Comparison of ENCODE assay signal across 37 cellular contexts in the genomic region with DNA sequence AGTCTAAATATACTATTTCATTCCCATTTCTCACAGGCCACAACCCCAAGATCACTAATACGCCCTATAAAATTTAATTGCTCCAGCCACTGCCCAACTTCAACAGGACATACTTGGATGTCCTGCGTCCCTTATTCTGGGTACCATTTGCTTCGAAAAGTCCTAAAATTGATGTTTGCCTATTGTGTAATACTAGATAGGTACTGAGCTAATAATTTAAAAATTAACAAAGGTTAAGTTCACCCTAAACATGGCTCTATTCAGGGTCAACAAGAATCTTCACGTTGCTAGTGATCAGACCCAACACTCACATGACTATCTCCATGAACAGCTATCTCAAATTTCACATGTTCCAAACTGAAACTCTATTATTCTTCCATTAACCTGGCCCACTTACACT.
DNase-seq lines count a peak whose midpoint lies in the region; ATAC-seq, FAIRE-seq and TF ChIP-seq lines count a peak whose summit lies in the region.
"Had no signal": no experiment of that assay in that cellular context is flagged by ENCODE, and none has a peak within 500 bp of the region (broad histone marks: within the 10 kb centered on the region; RNA-seq: fewer than 3 reads in every experiment).

No MANE protein-coding gene starts in this region.

- H3K4me3 Mint-ChIP-seq in endothelial cell (ENCODE audit: unreplicated experiment), result no peak overlapping the region
- H3K4me3 Mint-ChIP-seq: B cell; CD14-positive monocyte; CD4-positive, alpha-beta memory T cell; CD4-positive, alpha-beta T cell; CD4-positive, CD25-positive, alpha-beta regulatory T cell; CD8-positive, alpha-beta memory T cell; CD8-positive, alpha-beta T cell had no signal

- in situ Hi-C loops in IMR-90 (cut with MboI; ENCODE audit: low sequenced_read_pairs) (no loop called here), HepG2 (cut with HindIII; ENCODE audit: extremely low pct_ligation_motif_present, low pct_unique_long_range_greater_than_20kb) (no loop called here)

- H3K9me1 ChIP-seq in IMR-90 (ENCODE audit: insufficient read depth, low read length), result no peaks in the 10 kb centered on the region

- no peak overlapping the region for H3K4ac ChIP-seq in IMR-90 (ENCODE audit: low read depth, low read length)

- H2BK5ac ChIP-seq in IMR-90 (ENCODE audit: low read depth, low read length, poor library complexity, severe bottlenecking), result no peak overlapping the region

- H4K8ac ChIP-seq in IMR-90 (ENCODE audit: low read depth in 2 of 2, low read length in 2 of 2), result no peak overlapping the region

- dilution Hi-C loops in IMR-90 (cut with HindIII; ENCODE audit: low sequenced_read_pairs, unreplicated experiment), result no loop called here

- H3K4me1 Mint-ChIP-seq in endothelial cell (ENCODE audit: unreplicated experiment), result peaks cover 13% of the 10 kb centered on the region
- H3K4me1 Mint-ChIP-seq: B cell; CD14-positive monocyte; CD4-positive, alpha-beta memory T cell; CD4-positive, CD25-positive, alpha-beta regulatory T cell; CD8-positive, alpha-beta memory T cell had no signal

- H3K79me1 ChIP-seq in IMR-90 (ENCODE audit: low read depth in 1 of 2, low read length in 2 of 2), result no peaks in the 10 kb centered on the region

- H2BK15ac ChIP-seq in IMR-90 (ENCODE audit: low read depth, low read length), result no peak overlapping the region

- H3K18ac ChIP-seq in IMR-90 (ENCODE audit: low read depth, low read length), result no peak overlapping the region

- no peaks in the 10 kb centered on the region for H3K9me3 Mint-ChIP-seq in endothelial cell (ENCODE audit: unreplicated experiment)
- H3K9me3 Mint-ChIP-seq: CD4-positive, alpha-beta T cell; CD4-positive, CD25-positive, alpha-beta regulatory T cell; CD8-positive, alpha-beta memory T cell; CD8-positive, alpha-beta T cell had no signal

- no peak for TF ChIP-seq CTCF in IMR-90 (conservative IDR thresholded peaks at IDR 0.05; ENCODE audit: low read depth, low read length)
- TF ChIP-seq CTCF in HepG2 (CRISPR knock-in tag; IDR thresholded peaks at IDR 0.05), result no peak
- TF ChIP-seq CTCF in right lobe of liver (IDR thresholded peaks at IDR 0.05), result no peak
- no peak for TF ChIP-seq CTCF in endothelial cell (IDR thresholded peaks at IDR 0.05; ENCODE audit: unreplicated experiment)

- H2BK20ac ChIP-seq in IMR-90 (ENCODE audit: low read depth, low read length), result no peak overlapping the region

- H2AFZ ChIP-seq in IMR-90 (replicated peaks; ENCODE audit: low read length, poor library complexity) (no peak overlapping the region), HepG2 (ENCODE audit: low read length) (no peak overlapping the region)

- H3K4me3 ChIP-seq in IMR-90 (ENCODE audit: insufficient read depth, low read depth, low read length), result no peak overlapping the region
- H3K4me3 ChIP-seq in HepG2 (replicated peaks in 1 of 3; ENCODE audit: insufficient read depth in 1 of 3, low read depth in 2 of 3, low read length in 3 of 3), result no peak overlapping the region
- no peak overlapping the region for H3K4me3 ChIP-seq in right lobe of liver
- H3K4me3 ChIP-seq: A549; BLaER1; BLaER1 treated with 17β-estradiol and CSF1 and Interleukin-3, amounts not matched to agents 10 nM and 100 nM had no signal

- H3K27ac ChIP-seq in IMR-90 (ENCODE audit: insufficient read depth, low read length) (no peak overlapping the region), HepG2 (ENCODE audit: extremely low read length, insufficient read depth, low read length) (no peak overlapping the region), right lobe of liver (no peak overlapping the region)
- H3K27ac ChIP-seq: 22Rv1; A549; BLaER1; BLaER1 treated with 17β-estradiol and CSF1 and Interleukin-3, amounts not matched to agents 10 nM and 100 nM; C4-2B had no signal

- no peak for TF ChIP-seq EP300 in HepG2 (IDR thresholded peaks at IDR 0.05; ENCODE audit: low read depth in 2 of 2, low read length in 2 of 2)
- no peak for TF ChIP-seq EP300 in HepG2 (CRISPR knock-in tag; IDR thresholded peaks at IDR 0.05; ENCODE audit: borderline replicate concordance)

- CTCF ChIA-PET in IMR-90 (lab: Yijun Ruan, JAX), result no interaction called here
- CTCF ChIA-PET in HepG2 (lab: Yijun Ruan, JAX; ENCODE audit: low intra/inter-chr PET ratio, low total read pairs), result no interaction called here

- no peak for DNase-seq in IMR-90
- DNase-seq in left lobe of liver (ENCODE audit: low spot score), result no peak
- no peak for DNase-seq in HepG2 (ENCODE audit: low spot score)
- DNase-seq in right lobe of liver, result no peak
- no peak for DNase-seq in SW 1271 (lab: John Stamatoyannopoulos, UW)
- DNase-seq in endothelial cell (ENCODE audit: low spot score), result no peak
- DNase-seq in NCI-H1417 treated with DMSO at 0.1 percent for 48 hours (lab: John Stamatoyannopoulos, UW), result no peak
- DNase-seq in NCI-H187 treated with DMSO at 0.1 percent for 48 hours (lab: John Stamatoyannopoulos, UW), result no peak
- DNase-seq: 8988T; ACHN; AML-193; BE2C; C1 segment of cervical spinal cord; Caco-2; Calu3; CD4-positive, alpha-beta memory T cell; CD4-positive, alpha-beta T cell; CD4-positive, CD25-positive, alpha-beta regulatory T cell; CD8-positive, alpha-beta memory T cell; CD8-positive, alpha-beta T cell; COR-L47; DMS 273 treated with DMSO at 0.1 percent for 48 hours; DMS153; DMS53; DMS79; DMS79 treated with DMSO at 0.1 percent for 48 hours; DND-41; EL had no signal

- no peak overlapping the region for H3K23ac ChIP-seq in IMR-90 (ENCODE audit: low read depth, low read length)

- H3K4me2 ChIP-seq in IMR-90 (ENCODE audit: low read depth, low read length), result no peak overlapping the region
- H3K4me2 ChIP-seq in HepG2 (ENCODE audit: low read depth, low read length), result no peak overlapping the region
- H3K4me2 ChIP-seq: A549; BLaER1; BLaER1 treated with 17β-estradiol and CSF1 and Interleukin-3, amounts not matched to agents 10 nM and 100 nM had no signal

- no peak for ATAC-seq in IMR-90 (ENCODE audit: low read depth)
- ATAC-seq in left lobe of liver, result peak; percentile 10
- no peak for ATAC-seq in HepG2
- ATAC-seq in right lobe of liver, result peak in 3 of 4 donors; percentile 16 to 52 (median 28)
- ATAC-seq: A549; CD8-positive, alpha-beta T cell had no signal

- H3K4me1 ChIP-seq in IMR-90 (ENCODE audit: control insufficient read depth, insufficient read depth, low read length), result peaks cover 3% of the 10 kb centered on the region; the same call in 1 of the 2 replicates
- H3K4me1 ChIP-seq in HepG2 (ENCODE audit: insufficient read depth, low read length), result no peaks in the 10 kb centered on the region
- no peaks in the 10 kb centered on the region for H3K4me1 ChIP-seq in right lobe of liver
- H3K4me1 ChIP-seq: A549, BE2C, BLaER1, Caco-2 had no signal

- BruUV-seq in IMR-90 (replicated peaks; lab: Mats Ljungman, UMichigan) (no TSS peak), HepG2 (replicated peaks; lab: Mats Ljungman, UMichigan) (no TSS peak)

- H2AK5ac ChIP-seq in IMR-90 (ENCODE audit: low read depth, low read length), result no peak overlapping the region

- H2AK9ac ChIP-seq in IMR-90 (replicated peaks; ENCODE audit: low read depth, low read length, poor library complexity), result no peak overlapping the region

- 63% methylated on average over 1 of the region's 4 CpGs; no CpG with 5 or more reads in 1 of the 2 experiments for WGBS in IMR-90 (ENCODE audit: extremely low coverage in 2 of 2, insufficient read length in 1 of 2), 2 experiments
- WGBS in HepG2 (ENCODE audit: low lambda C conversion rate), result 10% methylated on average over 4 of the region's 4 CpGs
- 41% methylated on average over 4 of the region's 4 CpGs for WGBS in right lobe of liver (ENCODE audit: insufficient coverage, low coverage, low lambda C conversion rate, missing lambda C conversion rate)

- TF ChIP-seq RAD21 in IMR-90 (IDR thresholded peaks at IDR 0.05; ENCODE audit: low read length), result no peak
- no peak for TF ChIP-seq RAD21 in HepG2 (CRISPR knock-in tag; IDR thresholded peaks at IDR 0.05)

- no peak for TF ChIP-seq POLR2A in IMR-90 (IDR thresholded peaks at IDR 0.05; ENCODE audit: low read depth, low read length)
- TF ChIP-seq POLR2A in HepG2 (IDR thresholded peaks at IDR 0.05; ENCODE audit: insufficient read depth in 1 of 2, low read depth in 2 of 2, low read length in 2 of 2), result no peak
- no peak for TF ChIP-seq POLR2A in right lobe of liver (IDR thresholded peaks at IDR 0.05)

- H3K9ac ChIP-seq in IMR-90 (ENCODE audit: low read depth, low read length), result no peak overlapping the region
- no peak overlapping the region for H3K9ac ChIP-seq in HepG2 (ENCODE audit: insufficient read depth, low read depth, low read length)
- H3K9ac ChIP-seq: BLaER1; BLaER1 treated with 17β-estradiol and CSF1 and Interleukin-3, amounts not matched to agents 10 nM and 100 nM had no signal

- H3K56ac ChIP-seq in IMR-90 (ENCODE audit: extremely low read depth, insufficient read depth, low read length), result no peak overlapping the region

- H4K20me1 ChIP-seq in IMR-90 (ENCODE audit: insufficient read depth, low read length) (no peaks in the 10 kb centered on the region), HepG2 (ENCODE audit: insufficient read depth, low read length) (no peaks in the 10 kb centered on the region)
- H4K20me1 ChIP-seq: BLaER1; BLaER1 treated with 17β-estradiol and CSF1 and Interleukin-3, amounts not matched to agents 10 nM and 100 nM had no signal

- no peaks in the 10 kb centered on the region for H3K36me3 ChIP-seq in IMR-90 (ENCODE audit: control insufficient read depth, insufficient read depth, low read length)
- H3K36me3 ChIP-seq in HepG2 (replicated peaks in 1 of 2; ENCODE audit: control insufficient read depth in 1 of 2, insufficient read depth in 2 of 2, low read length in 2 of 2), result no peaks in the 10 kb centered on the region
- H3K36me3 ChIP-seq in right lobe of liver, result no peaks in the 10 kb centered on the region
- H3K36me3 ChIP-seq: BE2C; BLaER1; BLaER1 treated with 17β-estradiol and CSF1 and Interleukin-3, amounts not matched to agents 10 nM and 100 nM had no signal

- intact Hi-C loops in IMR-90 (cut with micrococcal nuclease) (loop anchor here (10.0 kb wide), 1 partner anchor 159 kb away; no protein-coding TSS in a partner anchor), HepG2 (cut with micrococcal nuclease; ENCODE audit: unreplicated experiment) (no loop called here), right lobe of liver (cut with DNase I) (no loop called here)

- H3K14ac ChIP-seq in IMR-90 (replicated peaks; ENCODE audit: low read depth, low read length), result no peak overlapping the region

- H4K5ac ChIP-seq in IMR-90 (ENCODE audit: low read depth, low read length), result no peak overlapping the region

- H3K27me3 ChIP-seq in IMR-90 (ENCODE audit: control insufficient read depth, insufficient read depth, low read length) (no peaks in the 10 kb centered on the region), HepG2 (ENCODE audit: control insufficient read depth in 1 of 2, insufficient read depth in 2 of 2, low read length in 2 of 2) (no peaks in the 10 kb centered on the region), right lobe of liver (no peaks in the 10 kb centered on the region)
- H3K27me3 ChIP-seq: BE2C; BLaER1; BLaER1 treated with 17β-estradiol and CSF1 and Interleukin-3, amounts not matched to agents 10 nM and 100 nM had no signal

- H2BK120ac ChIP-seq in IMR-90 (ENCODE audit: low read depth, low read length), result no peak overlapping the region

- H4K91ac ChIP-seq in IMR-90 (ENCODE audit: insufficient read depth, low read depth, low read length), result no peak overlapping the region

- no peaks in the 10 kb centered on the region for H3K27me3 Mint-ChIP-seq in endothelial cell (ENCODE audit: unreplicated experiment)
- H3K27me3 Mint-ChIP-seq: B cell; CD4-positive, alpha-beta memory T cell; CD4-positive, alpha-beta T cell had no signal

- FAIRE-seq in HepG2 (lab: Jason Lieb, UNC), result no peak
- FAIRE-seq: A204.1, A549, D721Med had no signal

- no peaks in the 10 kb centered on the region for H3K36me3 Mint-ChIP-seq in endothelial cell (ENCODE audit: low read depth, unreplicated experiment)
- H3K36me3 Mint-ChIP-seq: CD14-positive monocyte; CD4-positive, alpha-beta memory T cell; CD4-positive, CD25-positive, alpha-beta regulatory T cell; CD8-positive, alpha-beta memory T cell; CD8-positive, alpha-beta T cell had no signal

- H3K79me2 ChIP-seq in HepG2 (ENCODE audit: insufficient read depth, low read length), result no peaks in the 10 kb centered on the region

- H3K9me3 ChIP-seq in IMR-90 (ENCODE audit: control insufficient read depth, insufficient read depth, low read length), result no peaks in the 10 kb centered on the region
- H3K9me3 ChIP-seq in HepG2 (ENCODE audit: low read length), result no peaks in the 10 kb centered on the region
- H3K9me3 ChIP-seq in right lobe of liver, result no peaks in the 10 kb centered on the region
- H3K9me3 ChIP-seq: A549; BE2C; BLaER1; BLaER1 treated with 17β-estradiol and CSF1 and Interleukin-3, amounts not matched to agents 10 nM and 100 nM; Caco-2 had no signal

- POLR2A ChIA-PET in IMR-90 (lab: Charles Lee; ENCODE audit: unreplicated experiment) (no interaction called here), HepG2 (lab: Yijun Ruan, JAX) (no interaction called here)

- H3K27ac Mint-ChIP-seq in endothelial cell (ENCODE audit: unreplicated experiment), result no peak overlapping the region
- H3K27ac Mint-ChIP-seq: B cell; CD14-positive monocyte; CD4-positive, alpha-beta memory T cell; CD4-positive, alpha-beta T cell; CD4-positive, CD25-positive, alpha-beta regulatory T cell; CD8-positive, alpha-beta memory T cell; CD8-positive, alpha-beta T cell had no signal

Comparison
In these comparisons a context has a peak if more than half of its experiments do, and no peak if none do; other contexts are left out.
1. ATAC-seq: peak in left lobe of liver (single experiment) and right lobe of liver (3 of 4); none in IMR-90 (single experiment) and HepG2 (single experiment).